1 cellular context compared by ENCODE assay signal in genomic region chr16:84732674-84733352, GRCh38.
TF ChIP-seq lines count a peak whose summit lies in the region.

No MANE protein-coding gene starts in this region.

TF ChIP-seq in K562, 482 proteins besides CTCF, POLR2A, EP300 and RAD21 (continued from another document):
- TF ChIP-seq PBX2 (CRISPR knock-in tag; IDR thresholded peaks at IDR 0.05; ENCODE audit: low read depth) (no peak), PBX2 (tag; conservative IDR thresholded peaks at IDR 0.05; ENCODE audit: low read depth) (peak; percentile 72), ID3 (CRISPR knock-in tag; IDR thresholded peaks at IDR 0.05) (no peak), ID3 (tag; IDR thresholded peaks at IDR 0.05) (peak; percentile 73; the same call in 1 of the 2 replicates), MAFF (IDR thresholded peaks at IDR 0.05; ENCODE audit: low read length) (peak; percentile 99), ETV5 (CRISPR knock-in tag; IDR thresholded peaks at IDR 0.05; ENCODE audit: low read depth) (peak; percentile 80), BRD9 (IDR thresholded peaks at IDR 0.05; ENCODE audit: low read depth, partially characterized antibody) (peak; percentile 73), LEF1 (IDR thresholded peaks at IDR 0.05) (peak; percentile 64; the same call in 1 of the 2 replicates), ZNF609 (CRISPR knock-in tag; IDR thresholded peaks at IDR 0.05; ENCODE audit: borderline replicate concordance) (no peak), GTF2F1 (IDR thresholded peaks at IDR 0.05; ENCODE audit: low read depth, low read length) (no peak), RBM39 (optimal IDR thresholded peaks at IDR 0.05; ENCODE audit: low read depth, low read length) (no peak), IRF9 (tag; IDR thresholded peaks at IDR 0.05) (no peak), ETV1 (tag; conservative IDR thresholded peaks at IDR 0.05; ENCODE audit: low read depth) (peak; percentile 77), FOXA3 (CRISPR knock-in tag; conservative IDR thresholded peaks at IDR 0.05 in 1 of 2, IDR thresholded peaks at IDR 0.05 in 1 of 2) (no peak; a peak in 1 of 4 replicates), NFYB (IDR thresholded peaks at IDR 0.05; ENCODE audit: extremely low read depth, insufficient read length) (peak; percentile 74), TEAD4 (IDR thresholded peaks at IDR 0.05; ENCODE audit: low read length) (peak; percentile 83), TEAD4 (CRISPR knock-in tag; IDR thresholded peaks at IDR 0.05; ENCODE audit: borderline replicate concordance) (no peak), MAZ (CRISPR knock-in tag; conservative IDR thresholded peaks at IDR 0.05 in 1 of 2, IDR thresholded peaks at IDR 0.05 in 1 of 2) (no peak), CSDE1 (IDR thresholded peaks at IDR 0.05) (peak in 1 of 2 experiments; percentile 56; a peak in 1 of 4 replicates), ZBTB40 (IDR thresholded peaks at IDR 0.05) (peak; percentile 91), ZBTB40 (CRISPR knock-in tag; IDR thresholded peaks at IDR 0.05) (no peak), MYC (IDR thresholded peaks at IDR 0.05; ENCODE audit: low read depth, low read length) (peak; percentile 70), MYC (CRISPR knock-in tag; IDR thresholded peaks at IDR 0.05; ENCODE audit: borderline replicate concordance, low read depth) (no peak), ZNF143 (CRISPR knock-in tag; IDR thresholded peaks at IDR 0.05) (no peak), TRIM25 (IDR thresholded peaks at IDR 0.05; ENCODE audit: borderline replicate concordance) (no peak), NR4A1 (CRISPR knock-in tag; IDR thresholded peaks at IDR 0.05) (no peak), NR4A1 (tag; IDR thresholded peaks at IDR 0.05) (peak; percentile 62; the same call in 1 of the 2 replicates), MTA3 (IDR thresholded peaks at IDR 0.05; ENCODE audit: borderline replicate concordance) (peak; percentile 77), SMARCE1 (IDR thresholded peaks at IDR 0.05) (peak; percentile 86), TAF9B (IDR thresholded peaks at IDR 0.05; ENCODE audit: partially characterized antibody) (peak; percentile 56), TEAD1 (CRISPR knock-in tag; IDR thresholded peaks at IDR 0.05) (0 out of 4 replicates have a peak, but pooled peaks of 1 of the 2 experiments have one; percentile 23), RFX1 (IDR thresholded peaks at IDR 0.05) (peak; percentile 39; the same call in 1 of the 2 replicates), HDAC2 (IDR thresholded peaks at IDR 0.05) (peak; percentile 96), NFE2 (IDR thresholded peaks at IDR 0.05; ENCODE audit: low read depth) (peak; percentile 100), ATF7 (IDR thresholded peaks at IDR 0.05) (peak; percentile 54), MYBL2 (IDR thresholded peaks at IDR 0.05; ENCODE audit: low read depth) (no peak), MYBL2 (CRISPR knock-in tag; IDR thresholded peaks at IDR 0.05; ENCODE audit: borderline replicate concordance) (no peak), ZNF316 (IDR thresholded peaks at IDR 0.05) (peak; percentile 100)
